ENCODE assay signal across 9 cellular contexts in genomic region chr12:55619352-55620138, GRCh38. TPM values are rescaled to one million over a fixed set of nuclear protein-coding genes. Genes with fewer than 3 reads are reported as not detected.
A peak's percentile ranks its signal among the peaks of the same experiment; 100 is the strongest.
DNase-seq lines count a peak whose midpoint lies in the region; ATAC-seq, FAIRE-seq and TF ChIP-seq lines count a peak whose summit lies in the region.
"Had no signal": no experiment of that assay in that cellular context is flagged by ENCODE, and none has a peak within 500 bp of the region (broad histone marks: within the 10 kb centered on the region; RNA-seq: fewer than 3 reads in every experiment).

No MANE protein-coding gene starts in this region.

- H3K4me1 ChIP-seq in BE2C (no peaks in the 10 kb centered on the region), keratinocyte (ENCODE audit: control insufficient read depth, extremely low read depth, insufficient read depth, low read length) (no peaks in the 10 kb centered on the region)

- H2AFZ ChIP-seq in keratinocyte (ENCODE audit: control insufficient read depth, low read length): no peak overlapping the region

- H3K27me3 ChIP-seq in BE2C (peaks cover 28% of the 10 kb centered on the region), bronchial epithelial cell (ENCODE audit: control insufficient read depth, insufficient read depth, low read length) (no peaks in the 10 kb centered on the region), keratinocyte (ENCODE audit: control insufficient read depth, extremely low read depth, insufficient read depth, low read length) (no peaks in the 10 kb centered on the region)

- no peak overlapping the region for H3K4me3 Mint-ChIP-seq in stimulated activated naive B cell treated with anti-CD40 and anti-IgM and Interleukin-4, amounts not matched to agents 10 μg/mL and 1 μg/mL and 100 μg/mL, for 72 hours

- H3K27ac Mint-ChIP-seq in stimulated activated naive B cell treated with anti-CD40 and anti-IgM and Interleukin-4, amounts not matched to agents 10 μg/mL and 1 μg/mL and 100 μg/mL, for 72 hours: no peak overlapping the region

- no peak overlapping the region for H3K4me2 ChIP-seq in keratinocyte (ENCODE audit: control insufficient read depth, extremely low read depth, insufficient read depth, low read depth, low read length)

- no peak overlapping the region for H3K9ac ChIP-seq in keratinocyte (ENCODE audit: control insufficient read depth, extremely low read depth, insufficient read depth, low read length)

- TF ChIP-seq POLR2A in GM18505 (IDR thresholded peaks at IDR 0.05; ENCODE audit: borderline replicate concordance, extremely low read depth, insufficient read depth, insufficient read length): no peak

- peaks cover 3 to 26% of the 10 kb centered on the region in 2 donors for H3K4me1 Mint-ChIP-seq in stimulated activated naive B cell treated with anti-CD40 and anti-IgM and Interleukin-4, amounts not matched to agents 10 μg/mL and 1 μg/mL and 100 μg/mL, for 72 hours

- no peak for FAIRE-seq in bronchial epithelial cell (lab: Jason Lieb, UNC)
- FAIRE-seq in keratinocyte (lab: Jason Lieb, UNC): peak; percentile 78

- ATAC-seq in GM18505 (IDR thresholded peaks at IDR 0.05; ENCODE audit: unreplicated experiment) (peak; percentile 67), HG02852 (IDR thresholded peaks at IDR 0.05; ENCODE audit: unreplicated experiment) (peak; percentile 76)
- peak; percentile 78 to 82 for ATAC-seq in stimulated activated naive B cell treated with anti-CD40 and anti-IgM and Interleukin-4, amounts not matched to agents 10 μg/mL and 1 μg/mL and 100 μg/mL, for 72 hours (replicated peaks)

- H3K36me3 Mint-ChIP-seq in stimulated activated naive B cell treated with anti-CD40 and anti-IgM and Interleukin-4, amounts not matched to agents 10 μg/mL and 1 μg/mL and 100 μg/mL, for 72 hours: peaks cover 4 to 21% of the 10 kb centered on the region in 2 donors

- H3K36me3 ChIP-seq in BE2C: no peaks in the 10 kb centered on the region
- no peaks in the 10 kb centered on the region for H3K36me3 ChIP-seq in bronchial epithelial cell (ENCODE audit: control insufficient read depth, insufficient read depth, low read length)
- H3K36me3 ChIP-seq in keratinocyte (ENCODE audit: control insufficient read depth in 2 of 2, extremely low read depth in 1 of 2, insufficient read depth in 2 of 2, low read length in 2 of 2): no peaks in the 10 kb centered on the region

- peaks cover 22 to 25% of the 10 kb centered on the region in 2 donors for H3K9me3 Mint-ChIP-seq in stimulated activated naive B cell treated with anti-CD40 and anti-IgM and Interleukin-4, amounts not matched to agents 10 μg/mL and 1 μg/mL and 100 μg/mL, for 72 hours

- peak; percentile 56 for DNase-seq in BE2C
- peak; percentile 47 for DNase-seq in NCI-H1092 (lab: John Stamatoyannopoulos, UW)
- peak; percentile 90 for DNase-seq in SIG-M5 treated with dmso at 0.1 percent for 504 hours (lab: John Stamatoyannopoulos, UW; ENCODE audit: unreplicated experiment)
- peak; percentile 92 for DNase-seq in bronchial epithelial cell (ENCODE audit: low read depth)
- DNase-seq in keratinocyte (ENCODE audit: low read depth, low spot score): peak; percentile 46
- DNase-seq in stimulated activated naive B cell treated with anti-CD40 and anti-IgM and Interleukin-4, amounts not matched to agents 10 μg/mL and 1 μg/mL and 100 μg/mL, for 72 hours: peak; percentile 57

- no peaks in the 10 kb centered on the region for H3K79me2 ChIP-seq in keratinocyte (ENCODE audit: control insufficient read depth, insufficient read depth, low read length)

- H4K20me1 ChIP-seq in keratinocyte (ENCODE audit: control insufficient read depth, extremely low read depth, insufficient read depth, low read length): no peaks in the 10 kb centered on the region

- H3K27ac ChIP-seq in keratinocyte (ENCODE audit: control insufficient read depth, insufficient read depth, low read length): no peak overlapping the region

- dilution Hi-C loops in keratinocyte (cut with MboI; ENCODE audit: extremely low pct_ligation_motif_present, low sequenced_read_pairs): no loop called here

- TF ChIP-seq CTCF in BE2C (IDR thresholded peaks at IDR 0.05; ENCODE audit: low read depth, low read length) (peak; percentile 69), bronchial epithelial cell (IDR thresholded peaks at IDR 0.05; ENCODE audit: insufficient read depth, low read length, severe bottlenecking) (peak; percentile 57), keratinocyte (optimal IDR thresholded peaks at IDR 0.05 in 1 of 3, IDR thresholded peaks at IDR 0.05 in 1 of 3, conservative IDR thresholded peaks at IDR 0.05 in 1 of 3; ENCODE audit: extremely low read depth in 1 of 3, insufficient read depth in 2 of 3, low read length in 3 of 3) (peak; percentile 46 to 83 (median 48))

- H3K9me3 ChIP-seq in BE2C (no peaks in the 10 kb centered on the region), keratinocyte (ENCODE audit: control insufficient read depth, low read depth, low read length) (no peaks in the 10 kb centered on the region)

- H3K27me3 Mint-ChIP-seq in stimulated activated naive B cell treated with anti-CD40 and anti-IgM and Interleukin-4, amounts not matched to agents 10 μg/mL and 1 μg/mL and 100 μg/mL, for 72 hours: peaks cover 37 to 47% of the 10 kb centered on the region in 2 donors

- no peaks in the 10 kb centered on the region for H3K9me1 ChIP-seq in keratinocyte (ENCODE audit: control insufficient read depth, extremely low read depth, insufficient read depth, low read length)

- H3K4me3 ChIP-seq in BE2C (ENCODE audit: low read depth, low read length): no peak overlapping the region
- no peak overlapping the region for H3K4me3 ChIP-seq in bronchial epithelial cell (ENCODE audit: low read depth, low read length)
- H3K4me3 ChIP-seq in keratinocyte (ENCODE audit: control insufficient read depth in 2 of 3, extremely low read depth in 1 of 3, insufficient read depth in 2 of 3, low read depth in 1 of 3, low read length in 3 of 3): no peak overlapping the region

RNA-seq across cellular contexts. Expression of gene OR10P1, which starts 17.1 kb away (rescaled TPM):
- polyA plus RNA-seq in BE2C (2012; ENCODE audit: insufficient read depth, insufficient read length, low read depth): not detected
- total RNA-seq in bronchial epithelial cell: not detected in 2 replicates
- not detected in 3 replicates for polyA plus RNA-seq in keratinocyte
- not detected for polyA plus RNA-seq in keratinocyte (2011; ENCODE audit: low read depth)
- not detected in 2 replicates for polyA plus RNA-seq in keratinocyte (2011; cell fraction: cytosol; rRNA removed)
- polyA plus RNA-seq in keratinocyte (2011; cell fraction: nucleus; rRNA removed): not detected in 2 replicates
- polyA plus RNA-seq in keratinocyte (2012; ENCODE audit: low replicate concordance): not detected in 2 replicates
- polyA minus RNA-seq in keratinocyte: not detected in 3 replicates
- not detected for polyA minus RNA-seq in keratinocyte (2011; cell fraction: cytosol; rRNA and poly(A)+ RNA removed)
- polyA minus RNA-seq in keratinocyte (2011; cell fraction: nucleus; rRNA and poly(A)+ RNA removed): not detected in 2 replicates
- total RNA-seq: activated CD8-positive, alpha-beta memory T cell treated with anti-CD3 and anti-CD28 coated beads for 36 hours had no signal

RNA-seq across cellular contexts. Expression of gene OR2AP1, which starts 47.3 kb away (rescaled TPM):
- polyA plus RNA-seq in BE2C (2012; ENCODE audit: insufficient read depth, insufficient read length, low read depth): not detected
- not detected in 2 replicates for total RNA-seq in bronchial epithelial cell
- not detected in 3 replicates for polyA plus RNA-seq in keratinocyte
- not detected for polyA plus RNA-seq in keratinocyte (2011; ENCODE audit: low read depth)
- polyA plus RNA-seq in keratinocyte (2011; cell fraction: cytosol; rRNA removed): not detected in 2 replicates
- not detected in 2 replicates for polyA plus RNA-seq in keratinocyte (2011; cell fraction: nucleus; rRNA removed)
- not detected in 2 replicates for polyA plus RNA-seq in keratinocyte (2012; ENCODE audit: low replicate concordance)
- not detected in 3 replicates for polyA minus RNA-seq in keratinocyte
- polyA minus RNA-seq in keratinocyte (2011; cell fraction: cytosol; rRNA and poly(A)+ RNA removed): not detected
- polyA minus RNA-seq in keratinocyte (2011; cell fraction: nucleus; rRNA and poly(A)+ RNA removed): not detected in 2 replicates
- total RNA-seq: activated CD8-positive, alpha-beta memory T cell treated with anti-CD3 and anti-CD28 coated beads for 36 hours had no signal
